In genomic region chr5:141649972-141650371, GRCh38 we compare ENCODE assay signal across 16 cellular contexts. TPM values are rescaled to one million over a fixed set of nuclear protein-coding genes. Genes with fewer than 3 reads are reported as not detected.
DNase-seq lines count a peak whose midpoint lies in the region; ATAC-seq and TF ChIP-seq lines count a peak whose summit lies in the region.
"Had no signal": no experiment of that assay in that cellular context is flagged by ENCODE, and none has a peak within 500 bp of the region (broad histone marks: within the 10 kb centered on the region; RNA-seq: fewer than 3 reads in every experiment).

No MANE protein-coding gene starts in this region.

- peak overlapping the region; percentile 44 for H3K4me3 Mint-ChIP-seq in activated naive CD8-positive, alpha-beta T cell treated with anti-CD3 and anti-CD28 coated beads for 36 hours
- H3K4me3 Mint-ChIP-seq in natural killer cell treated with Interleukin-12 subunit alpha and Interleukin-12 subunit beta and Interleukin-15 and Interleukin-18, amount 100 ng/mL, for 72 hours, result peak overlapping the region; percentile 91

- peak overlapping the region in 1 of 2 experiments; percentile 83; a peak in 2 of 4 replicates for H3K4me3 ChIP-seq in SK-N-SH (ENCODE audit: low read depth in 2 of 2, low read length in 1 of 2)
- H3K4me3 ChIP-seq in HEK293 (ENCODE audit: low read depth, low read length), result no peak overlapping the region
- no peak overlapping the region for H3K4me3 ChIP-seq in H7 (ENCODE audit: insufficient read depth, low read depth, low read length)

- H3K36me3 ChIP-seq in SK-N-SH (replicated peaks in 1 of 2; ENCODE audit: control insufficient read depth in 1 of 2, insufficient read depth in 2 of 2, low read length in 1 of 2) (peaks cover 8 to 37% of the 10 kb centered on the region in 2 experiments), HEK293 (ENCODE audit: control insufficient read depth in 2 of 2, insufficient read depth in 1 of 2, low read length in 2 of 2) (peaks cover 0 to 16% of the 10 kb centered on the region in 2 experiments; a peak in 1 of 3 replicates), H7 (replicated peaks; ENCODE audit: control insufficient read depth, insufficient read depth, low read length) (peaks cover 11% of the 10 kb centered on the region)

- H3K27me3 ChIP-seq in SK-N-SH (ENCODE audit: insufficient read depth) (no peaks in the 10 kb centered on the region), H7 (ENCODE audit: control insufficient read depth, insufficient read depth, low read length) (no peaks in the 10 kb centered on the region; the same call in 1 of the 2 replicates)
- H3K27me3 ChIP-seq: heart left ventricle had no signal

- H3K4me2 ChIP-seq in SK-N-SH, result peak overlapping the region; percentile 93

- no peak overlapping the region for H3K9ac ChIP-seq in SK-N-SH

- H3F3A ChIP-seq in SK-N-SH (replicated peaks; ENCODE audit: insufficient read depth), result peaks cover 6% of the 10 kb centered on the region

- H4K20me1 ChIP-seq in SK-N-SH (ENCODE audit: insufficient read depth), result no peaks in the 10 kb centered on the region

- H3K27me3 Mint-ChIP-seq in activated naive CD8-positive, alpha-beta T cell treated with anti-CD3 and anti-CD28 coated beads for 36 hours, result no peaks in the 10 kb centered on the region
- H3K27me3 Mint-ChIP-seq in natural killer cell treated with Interleukin-12 subunit alpha and Interleukin-12 subunit beta and Interleukin-15 and Interleukin-18, amount 100 ng/mL, for 72 hours, result no peaks in the 10 kb centered on the region

- H3K36me3 Mint-ChIP-seq in activated naive CD8-positive, alpha-beta T cell treated with anti-CD3 and anti-CD28 coated beads for 36 hours, result peaks cover 3% of the 10 kb centered on the region
- H3K36me3 Mint-ChIP-seq in natural killer cell treated with Interleukin-12 subunit alpha and Interleukin-12 subunit beta and Interleukin-15 and Interleukin-18, amount 100 ng/mL, for 72 hours, result peaks cover 6% of the 10 kb centered on the region

- TF ChIP-seq CTCF in SK-N-SH (IDR thresholded peaks at IDR 0.05), result no peak
- TF ChIP-seq CTCF in HEK293 (tag by site-specific recombination; IDR thresholded peaks at IDR 0.05), result no peak

- H3K27ac Mint-ChIP-seq in activated naive CD8-positive, alpha-beta T cell treated with anti-CD3 and anti-CD28 coated beads for 36 hours, result no peak overlapping the region
- peak overlapping the region; percentile 84 to 95 for H3K27ac Mint-ChIP-seq in natural killer cell treated with Interleukin-12 subunit alpha and Interleukin-12 subunit beta and Interleukin-15 and Interleukin-18, amount 100 ng/mL, for 72 hours

- ATAC-seq in SK-N-SH treated with all-trans-retinoic acid at 6 μM for 48 hours, result no peak
- no peak for ATAC-seq in natural killer cell treated with Interleukin-12 subunit alpha and Interleukin-12 subunit beta and Interleukin-15 and Interleukin-18, amount 100 ng/mL, for 72 hours
- ATAC-seq in HG03097 (IDR thresholded peaks at IDR 0.05; ENCODE audit: low FRiP score, unreplicated experiment), result no peak

- H3K4me1 ChIP-seq in SK-N-SH (ENCODE audit: control insufficient read depth in 1 of 2, insufficient read depth in 2 of 2, low read depth in 1 of 2, low read length in 1 of 2) (peaks cover 0 to 15% of the 10 kb centered on the region in 2 experiments; a peak in 1 of 4 replicates), HEK293 (ENCODE audit: control insufficient read depth, insufficient read depth, low read length) (no peaks in the 10 kb centered on the region)

- H3K9me3 Mint-ChIP-seq in activated naive CD8-positive, alpha-beta T cell treated with anti-CD3 and anti-CD28 coated beads for 36 hours, result no peaks in the 10 kb centered on the region
- no peaks in the 10 kb centered on the region for H3K9me3 Mint-ChIP-seq in natural killer cell treated with Interleukin-12 subunit alpha and Interleukin-12 subunit beta and Interleukin-15 and Interleukin-18, amount 100 ng/mL, for 72 hours

- CTCF ChIA-PET in SK-N-SH (lab: Yijun Ruan, JAX) (interaction anchor here (1.6 to 2.7 kb wide), 3 partner anchors 15 to 83 kb away, joined by 5 to 13 read pairs (median 9); no protein-coding TSS in a partner anchor), HEK293 (lab: Yijun Ruan, JAX) (no interaction called here)

- H3K79me2 ChIP-seq in SK-N-SH (ENCODE audit: insufficient read depth), result peaks cover 14% of the 10 kb centered on the region

- no peak overlapping the region for H2AFZ ChIP-seq in SK-N-SH (ENCODE audit: low read depth)

- H3K9me3 ChIP-seq in SK-N-SH (no peaks in the 10 kb centered on the region), HEK293 (ENCODE audit: control insufficient read depth, insufficient read depth, low read depth, low read length) (no peaks in the 10 kb centered on the region)
- H3K9me3 ChIP-seq: heart left ventricle had no signal

- no peaks in the 10 kb centered on the region for H3K9me2 ChIP-seq in SK-N-SH

- no peak for TF ChIP-seq EP300 in SK-N-SH (IDR thresholded peaks at IDR 0.05; ENCODE audit: borderline replicate concordance in 1 of 2, low read depth in 1 of 2, low read length in 1 of 2)

- H3K4me1 Mint-ChIP-seq in activated naive CD8-positive, alpha-beta T cell treated with anti-CD3 and anti-CD28 coated beads for 36 hours, result peaks cover 23% of the 10 kb centered on the region
- H3K4me1 Mint-ChIP-seq in natural killer cell treated with Interleukin-12 subunit alpha and Interleukin-12 subunit beta and Interleukin-15 and Interleukin-18, amount 100 ng/mL, for 72 hours (ENCODE audit: low read depth in 2 of 2), result peaks cover 26 to 33% of the 10 kb centered on the region in 2 donors

- TF ChIP-seq RAD21 in SK-N-SH (IDR thresholded peaks at IDR 0.05; ENCODE audit: low read length), result no peak

- no peak for DNase-seq in SK-N-SH
- DNase-seq in activated naive CD8-positive, alpha-beta T cell treated with anti-CD3 and anti-CD28 coated beads for 36 hours, result no peak
- no peak for DNase-seq in natural killer cell treated with Interleukin-12 subunit alpha and Interleukin-12 subunit beta and Interleukin-15 and Interleukin-18, amount 100 ng/mL, for 72 hours (ENCODE audit: low spot score)
- DNase-seq in H7, result no peak
- DNase-seq in HCEC 1CT, result no peak
- DNase-seq: central memory CD4-positive, alpha-beta T cell; heart left ventricle; NCI-H1930; NCI-H774; SHP77 treated with DMSO at 0.1 percent for 48 hours; small intestine had no signal

- H3K27ac ChIP-seq in SK-N-SH (ENCODE audit: low read depth in 2 of 2, low read length in 1 of 2) (no peak overlapping the region), HEK293 (ENCODE audit: extremely low read depth, low read depth, low read length) (no peak overlapping the region)
- H3K27ac ChIP-seq: 22Rv1, epithelial cell of prostate, heart left ventricle had no signal

- POLR2A ChIA-PET in SK-N-SH (lab: Yijun Ruan, JAX) (interaction anchor here (3.7 kb wide), 1 partner anchor 13 kb away, joined by 18 read pairs; the partner anchor contains the start of genes HDAC3 and RELL2), HEK293 (lab: Yijun Ruan, JAX) (no interaction called here)

TF ChIP-seq in SK-N-SH, 30 proteins besides CTCF, POLR2A, EP300 and RAD21 (continues in another document):
- no peak for TF ChIP-seq POLR2AphosphoS5 (IDR thresholded peaks at IDR 0.05; ENCODE audit: low read depth, low read length)

TF ChIP-seq in SK-N-SH treated with all-trans-retinoic acid at 6 μM for 48 hours, 23 proteins besides CTCF, POLR2A, EP300 and RAD21 (continues in another document):
- TF ChIP-seq ZFP3 (CRISPR knock-in tag; IDR thresholded peaks at IDR 0.05) (no peak), ZC3H10 (CRISPR knock-in tag; IDR thresholded peaks at IDR 0.05) (no peak)

RNA-seq across cellular contexts. Expression of gene FCHSD1, which starts 1.2 kb away (rescaled TPM):
- 49.2 and 58.3 TPM in 2 replicates for polyA plus RNA-seq in SK-N-SH (2012; rRNA removed)
- 8.9 and 12.7 TPM in 2 replicates for polyA plus RNA-seq in SK-N-SH (2012; cell fraction: cytosol; rRNA removed)
- polyA plus RNA-seq in SK-N-SH (2012; cell fraction: nucleus; rRNA removed), result 382 and 466 TPM in 2 replicates
- 10 to 100 TPM; 22.4 to 24.8 TPM for total RNA-seq in activated naive CD8-positive, alpha-beta T cell treated with anti-CD3 and anti-CD28 coated beads for 36 hours
- 10 to 100 TPM; 35.6 to 56.4 TPM for total RNA-seq in natural killer cell treated with Interleukin-12 subunit alpha and Interleukin-12 subunit beta and Interleukin-15 and Interleukin-18, amount 100 ng/mL, for 72 hours
- total RNA-seq in H7 (2014; rRNA removed; shearing (Covaris generic)), result 17.3 and 22.3 TPM in 2 replicates

RNA-seq across cellular contexts. Expression of gene RELL2, which starts 13.2 kb away (rescaled TPM):
- 15.6 and 16.1 TPM in 2 replicates for polyA plus RNA-seq in SK-N-SH (2012; rRNA removed)
- polyA plus RNA-seq in SK-N-SH (2012; cell fraction: cytosol; rRNA removed), result 8.0 and 12.2 TPM in 2 replicates
- polyA plus RNA-seq in SK-N-SH (2012; cell fraction: nucleus; rRNA removed), result 46.7 and 59.2 TPM in 2 replicates
- total RNA-seq in activated naive CD8-positive, alpha-beta T cell treated with anti-CD3 and anti-CD28 coated beads for 36 hours, result 10 to 100 TPM; 26.8 to 27.3 TPM
- total RNA-seq in natural killer cell treated with Interleukin-12 subunit alpha and Interleukin-12 subunit beta and Interleukin-15 and Interleukin-18, amount 100 ng/mL, for 72 hours, result 10 to 100 TPM in 1 of 2 donors, 1 to 10 TPM in 1; 8.1 to 39.3 TPM
- 7.4 and 8.9 TPM in 2 replicates for total RNA-seq in H7 (2014; rRNA removed; shearing (Covaris generic))

RNA-seq across cellular contexts. Expression of gene HDAC3, which starts 13.3 kb away (rescaled TPM):
- 104 and 115 TPM in 2 replicates for polyA plus RNA-seq in SK-N-SH (2012; rRNA removed)
- polyA plus RNA-seq in SK-N-SH (2012; cell fraction: cytosol; rRNA removed), result 74.7 and 86.2 TPM in 2 replicates
- polyA plus RNA-seq in SK-N-SH (2012; cell fraction: nucleus; rRNA removed), result 171 and 231 TPM in 2 replicates
- total RNA-seq in activated naive CD8-positive, alpha-beta T cell treated with anti-CD3 and anti-CD28 coated beads for 36 hours, result 10 to 100 TPM; 83.4 to 84.6 TPM
- total RNA-seq in natural killer cell treated with Interleukin-12 subunit alpha and Interleukin-12 subunit beta and Interleukin-15 and Interleukin-18, amount 100 ng/mL, for 72 hours, result 100 to 1,000 TPM in 1 of 2 donors, 10 to 100 TPM in 1; 80.0 to 128 TPM
- 81.3 and 82.7 TPM in 2 replicates for total RNA-seq in H7 (2014; rRNA removed; shearing (Covaris generic))

RNA-seq across cellular contexts. Expression of gene DIAPH1, which starts 31.2 kb away (rescaled TPM):
- 28.2 and 30.4 TPM in 2 replicates for polyA plus RNA-seq in SK-N-SH (2012; rRNA removed)
- polyA plus RNA-seq in SK-N-SH (2012; cell fraction: cytosol; rRNA removed), result 20.6 and 29.6 TPM in 2 replicates
- polyA plus RNA-seq in SK-N-SH (2012; cell fraction: nucleus; rRNA removed), result 75.5 and 79.2 TPM in 2 replicates
- 100 to 1,000 TPM; 214 to 220 TPM for total RNA-seq in activated naive CD8-positive, alpha-beta T cell treated with anti-CD3 and anti-CD28 coated beads for 36 hours
- 100 to 1,000 TPM; 280 to 289 TPM for total RNA-seq in natural killer cell treated with Interleukin-12 subunit alpha and Interleukin-12 subunit beta and Interleukin-15 and Interleukin-18, amount 100 ng/mL, for 72 hours
- total RNA-seq in H7 (2014; rRNA removed; shearing (Covaris generic)), result 31.2 and 37.5 TPM in 2 replicates

RNA-seq across cellular contexts. Expression of gene ARAP3, which starts 32.1 kb away (rescaled TPM):
- 5.5 and 6.5 TPM in 2 replicates for polyA plus RNA-seq in SK-N-SH (2012; rRNA removed)
- polyA plus RNA-seq in SK-N-SH (2012; cell fraction: cytosol; rRNA removed), result 2.8 and 4.6 TPM in 2 replicates
- 31.5 and 41.8 TPM in 2 replicates for polyA plus RNA-seq in SK-N-SH (2012; cell fraction: nucleus; rRNA removed)
- 1 to 10 TPM; 4.1 to 5.7 TPM for total RNA-seq in activated naive CD8-positive, alpha-beta T cell treated with anti-CD3 and anti-CD28 coated beads for 36 hours
- 10 to 100 TPM; 17.5 to 22.6 TPM for total RNA-seq in natural killer cell treated with Interleukin-12 subunit alpha and Interleukin-12 subunit beta and Interleukin-15 and Interleukin-18, amount 100 ng/mL, for 72 hours
- 19.3 and 23.8 TPM in 2 replicates for total RNA-seq in H7 (2014; rRNA removed; shearing (Covaris generic))
